2 cellular contexts compared by ENCODE assay signal in the genomic region with DNA sequence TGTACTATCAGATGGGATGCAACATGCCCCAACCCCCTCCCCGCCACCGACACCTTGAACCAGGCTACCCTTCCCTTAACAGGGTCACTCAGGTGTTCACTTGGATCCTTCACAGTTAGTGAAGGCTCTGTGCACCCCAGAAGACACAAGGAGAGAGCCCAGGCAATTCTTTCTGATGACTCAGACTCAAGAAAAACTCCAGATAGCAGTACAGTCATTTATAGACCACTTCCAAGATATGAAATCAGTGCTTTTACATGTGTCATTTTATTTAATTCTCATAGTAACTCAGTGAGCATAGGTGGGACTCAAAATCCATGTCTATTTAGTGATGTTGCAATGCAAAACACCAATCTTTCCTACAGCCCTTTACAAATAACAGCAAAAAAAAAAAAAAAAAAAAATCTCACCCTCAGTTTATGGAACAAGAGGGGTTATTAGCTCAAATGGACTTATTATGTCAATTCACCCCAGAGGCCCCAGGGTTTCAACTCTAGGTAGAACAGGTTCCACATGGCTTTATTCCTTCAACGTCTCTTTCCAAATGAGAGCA.
TF ChIP-seq lines count a peak whose summit lies in the region.

No MANE protein-coding gene starts in this region.

TF ChIP-seq in HEK293, 187 proteins besides CTCF, POLR2A, EP300 and RAD21 (continued from another document and continues in another):
- TF ChIP-seq ZNF654 (tag by site-specific recombination; IDR thresholded peaks at IDR 0.05; ENCODE audit: low read depth), result no peak
- no peak for TF ChIP-seq ZNF571 (tag by site-specific recombination; IDR thresholded peaks at IDR 0.05)
- no peak for TF ChIP-seq ZSCAN30 (tag by site-specific recombination; IDR thresholded peaks at IDR 0.05)
- TF ChIP-seq ZNF184 (tag by site-specific recombination; IDR thresholded peaks at IDR 0.05), result no peak
- TF ChIP-seq, protein P1, sequence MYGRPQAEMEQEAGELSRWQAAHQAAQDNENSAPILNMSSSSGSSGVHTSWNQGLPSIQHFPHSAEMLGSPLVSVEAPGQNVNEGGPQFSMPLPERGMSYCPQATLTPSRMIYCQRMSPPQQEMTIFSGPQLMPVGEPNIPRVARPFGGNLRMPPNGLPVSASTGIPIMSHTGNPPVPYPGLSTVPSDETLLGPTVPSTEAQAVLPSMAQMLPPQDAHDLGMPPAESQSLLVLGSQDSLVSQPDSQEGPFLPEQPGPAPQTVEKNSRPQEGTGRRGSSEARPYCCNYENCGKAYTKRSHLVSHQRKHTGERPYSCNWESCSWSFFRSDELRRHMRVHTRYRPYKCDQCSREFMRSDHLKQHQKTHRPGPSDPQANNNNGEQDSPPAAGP (tag by site-specific recombination; IDR thresholded peaks at IDR 0.05), result no peak
- TF ChIP-seq, protein P2, sequence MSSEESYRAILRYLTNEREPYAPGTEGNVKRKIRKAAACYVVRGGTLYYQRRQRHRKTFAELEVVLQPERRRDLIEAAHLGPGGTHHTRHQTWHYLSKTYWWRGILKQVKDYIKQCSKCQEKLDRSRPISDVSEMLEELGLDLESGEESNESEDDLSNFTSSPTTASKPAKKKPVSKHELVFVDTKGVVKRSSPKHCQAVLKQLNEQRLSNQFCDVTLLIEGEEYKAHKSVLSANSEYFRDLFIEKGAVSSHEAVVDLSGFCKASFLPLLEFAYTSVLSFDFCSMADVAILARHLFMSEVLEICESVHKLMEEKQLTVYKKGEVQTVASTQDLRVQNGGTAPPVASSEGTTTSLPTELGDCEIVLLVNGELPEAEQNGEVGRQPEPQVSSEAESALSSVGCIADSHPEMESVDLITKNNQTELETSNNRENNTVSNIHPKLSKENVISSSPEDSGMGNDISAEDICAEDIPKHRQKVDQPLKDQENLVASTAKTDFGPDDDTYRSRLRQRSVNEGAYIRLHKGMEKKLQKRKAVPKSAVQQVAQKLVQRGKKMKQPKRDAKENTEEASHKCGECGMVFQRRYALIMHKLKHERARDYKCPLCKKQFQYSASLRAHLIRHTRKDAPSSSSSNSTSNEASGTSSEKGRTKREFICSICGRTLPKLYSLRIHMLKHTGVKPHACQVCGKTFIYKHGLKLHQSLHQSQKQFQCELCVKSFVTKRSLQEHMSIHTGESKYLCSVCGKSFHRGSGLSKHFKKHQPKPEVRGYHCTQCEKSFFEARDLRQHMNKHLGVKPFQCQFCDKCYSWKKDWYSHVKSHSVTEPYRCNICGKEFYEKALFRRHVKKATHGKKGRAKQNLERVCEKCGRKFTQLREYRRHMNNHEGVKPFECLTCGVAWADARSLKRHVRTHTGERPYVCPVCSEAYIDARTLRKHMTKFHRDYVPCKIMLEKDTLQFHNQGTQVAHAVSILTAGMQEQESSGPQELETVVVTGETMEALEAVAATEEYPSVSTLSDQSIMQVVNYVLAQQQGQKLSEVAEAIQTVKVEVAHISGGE (tag by site-specific recombination; conservative IDR thresholded peaks at IDR 0.05; ENCODE audit: low read depth), result no peak
- TF ChIP-seq, protein P3, sequence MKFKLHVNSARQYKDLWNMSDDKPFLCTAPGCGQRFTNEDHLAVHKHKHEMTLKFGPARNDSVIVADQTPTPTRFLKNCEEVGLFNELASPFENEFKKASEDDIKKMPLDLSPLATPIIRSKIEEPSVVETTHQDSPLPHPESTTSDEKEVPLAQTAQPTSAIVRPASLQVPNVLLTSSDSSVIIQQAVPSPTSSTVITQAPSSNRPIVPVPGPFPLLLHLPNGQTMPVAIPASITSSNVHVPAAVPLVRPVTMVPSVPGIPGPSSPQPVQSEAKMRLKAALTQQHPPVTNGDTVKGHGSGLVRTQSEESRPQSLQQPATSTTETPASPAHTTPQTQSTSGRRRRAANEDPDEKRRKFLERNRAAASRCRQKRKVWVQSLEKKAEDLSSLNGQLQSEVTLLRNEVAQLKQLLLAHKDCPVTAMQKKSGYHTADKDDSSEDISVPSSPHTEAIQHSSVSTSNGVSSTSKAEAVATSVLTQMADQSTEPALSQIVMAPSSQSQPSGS (tag by site-specific recombination; IDR thresholded peaks at IDR 0.05; ENCODE audit: low read depth), result no peak
- TF ChIP-seq ZNF133 (tag by site-specific recombination; IDR thresholded peaks at IDR 0.05), result no peak
- TF ChIP-seq, protein P4, sequence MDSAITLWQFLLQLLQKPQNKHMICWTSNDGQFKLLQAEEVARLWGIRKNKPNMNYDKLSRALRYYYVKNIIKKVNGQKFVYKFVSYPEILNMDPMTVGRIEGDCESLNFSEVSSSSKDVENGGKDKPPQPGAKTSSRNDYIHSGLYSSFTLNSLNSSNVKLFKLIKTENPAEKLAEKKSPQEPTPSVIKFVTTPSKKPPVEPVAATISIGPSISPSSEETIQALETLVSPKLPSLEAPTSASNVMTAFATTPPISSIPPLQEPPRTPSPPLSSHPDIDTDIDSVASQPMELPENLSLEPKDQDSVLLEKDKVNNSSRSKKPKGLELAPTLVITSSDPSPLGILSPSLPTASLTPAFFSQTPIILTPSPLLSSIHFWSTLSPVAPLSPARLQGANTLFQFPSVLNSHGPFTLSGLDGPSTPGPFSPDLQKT (IDR thresholded peaks at IDR 0.05; ENCODE audit: borderline replicate concordance, low read depth, low read length), result no peak
- no peak for TF ChIP-seq ZNF37A (tag by site-specific recombination; IDR thresholded peaks at IDR 0.05)
- no peak for TF ChIP-seq ZNF423 (tag by site-specific recombination; IDR thresholded peaks at IDR 0.05)
- no peak for TF ChIP-seq SCRT2 (tag by site-specific recombination; IDR thresholded peaks at IDR 0.05)
- no peak for TF ChIP-seq ZNF529 (tag by site-specific recombination; IDR thresholded peaks at IDR 0.05; ENCODE audit: insufficient replicate concordance)
- TF ChIP-seq ZNF121 (tag by site-specific recombination; IDR thresholded peaks at IDR 0.05), result no peak
- TF ChIP-seq ZNF132 (tag by site-specific recombination; IDR thresholded peaks at IDR 0.05; ENCODE audit: borderline replicate concordance), result no peak
- TF ChIP-seq ZFP69B (tag by site-specific recombination; IDR thresholded peaks at IDR 0.05), result no peak
- TF ChIP-seq GFI1B (tag by site-specific recombination; IDR thresholded peaks at IDR 0.05), result peak; percentile 68; the same call in 1 of the 2 replicates
- TF ChIP-seq ZNF274 (IDR thresholded peaks at IDR 0.05; ENCODE audit: low read length), result no peak
- no peak for TF ChIP-seq ZNF274 (tag by site-specific recombination; IDR thresholded peaks at IDR 0.05; ENCODE audit: borderline replicate concordance)
- 0 out of 2 replicates have a peak, but pooled peaks have one; percentile 39 for TF ChIP-seq ZEB2 (tag by site-specific recombination; IDR thresholded peaks at IDR 0.05)
- TF ChIP-seq ZNF302 (tag by site-specific recombination; IDR thresholded peaks at IDR 0.05; ENCODE audit: low read depth), result no peak
- TF ChIP-seq, protein P5, sequence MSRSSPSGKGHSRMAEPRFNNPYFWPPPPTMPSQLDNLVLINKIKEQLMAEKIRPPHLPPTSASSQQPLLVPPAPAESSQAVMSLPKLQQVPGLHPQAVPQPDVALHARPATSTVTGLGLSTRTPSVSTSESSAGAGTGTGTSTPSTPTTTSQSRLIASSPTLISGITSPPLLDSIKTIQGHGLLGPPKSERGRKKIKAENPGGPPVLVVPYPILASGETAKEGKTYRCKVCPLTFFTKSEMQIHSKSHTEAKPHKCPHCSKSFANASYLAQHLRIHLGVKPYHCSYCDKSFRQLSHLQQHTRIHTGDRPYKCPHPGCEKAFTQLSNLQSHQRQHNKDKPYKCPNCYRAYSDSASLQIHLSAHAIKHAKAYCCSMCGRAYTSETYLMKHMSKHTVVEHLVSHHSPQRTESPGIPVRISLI (tag by site-specific recombination; IDR thresholded peaks at IDR 0.05), result peak; percentile 87
- TF ChIP-seq YY1 (tag by site-specific recombination; IDR thresholded peaks at IDR 0.05), result no peak
- TF ChIP-seq ZXDB (tag by site-specific recombination; IDR thresholded peaks at IDR 0.05), result no peak
- no peak for TF ChIP-seq ZBTB20 (tag by site-specific recombination; IDR thresholded peaks at IDR 0.05)

TF ChIP-seq in SK-N-SH, 30 proteins besides CTCF, POLR2A, EP300 and RAD21 (continued from another document):
- TF ChIP-seq, protein P6, sequence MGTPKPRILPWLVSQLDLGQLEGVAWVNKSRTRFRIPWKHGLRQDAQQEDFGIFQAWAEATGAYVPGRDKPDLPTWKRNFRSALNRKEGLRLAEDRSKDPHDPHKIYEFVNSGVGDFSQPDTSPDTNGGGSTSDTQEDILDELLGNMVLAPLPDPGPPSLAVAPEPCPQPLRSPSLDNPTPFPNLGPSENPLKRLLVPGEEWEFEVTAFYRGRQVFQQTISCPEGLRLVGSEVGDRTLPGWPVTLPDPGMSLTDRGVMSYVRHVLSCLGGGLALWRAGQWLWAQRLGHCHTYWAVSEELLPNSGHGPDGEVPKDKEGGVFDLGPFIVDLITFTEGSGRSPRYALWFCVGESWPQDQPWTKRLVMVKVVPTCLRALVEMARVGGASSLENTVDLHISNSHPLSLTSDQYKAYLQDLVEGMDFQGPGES (IDR thresholded peaks at IDR 0.05; ENCODE audit: low read depth, low read length), result no peak
- TF ChIP-seq RCOR1 (IDR thresholded peaks at IDR 0.05; ENCODE audit: low read length), result no peak
- no peak for TF ChIP-seq CHD2 (IDR thresholded peaks at IDR 0.05; ENCODE audit: low read length, partially characterized antibody)
- TF ChIP-seq ELF1 (IDR thresholded peaks at IDR 0.05), result no peak
- TF ChIP-seq FOXM1 (IDR thresholded peaks at IDR 0.05; ENCODE audit: low read depth), result no peak
- TF ChIP-seq SMC3 (IDR thresholded peaks at IDR 0.05; ENCODE audit: low read depth, low read length), result no peak
- TF ChIP-seq, protein P7, sequence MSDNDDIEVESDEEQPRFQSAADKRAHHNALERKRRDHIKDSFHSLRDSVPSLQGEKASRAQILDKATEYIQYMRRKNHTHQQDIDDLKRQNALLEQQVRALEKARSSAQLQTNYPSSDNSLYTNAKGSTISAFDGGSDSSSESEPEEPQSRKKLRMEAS (IDR thresholded peaks at IDR 0.05; ENCODE audit: low read depth), result no peak
- TF ChIP-seq NRF1 (IDR thresholded peaks at IDR 0.05; ENCODE audit: low read depth, low read length), result no peak
- TF ChIP-seq GABPA (IDR thresholded peaks at IDR 0.05; ENCODE audit: low read depth), result no peak
- TF ChIP-seq, protein P8, sequence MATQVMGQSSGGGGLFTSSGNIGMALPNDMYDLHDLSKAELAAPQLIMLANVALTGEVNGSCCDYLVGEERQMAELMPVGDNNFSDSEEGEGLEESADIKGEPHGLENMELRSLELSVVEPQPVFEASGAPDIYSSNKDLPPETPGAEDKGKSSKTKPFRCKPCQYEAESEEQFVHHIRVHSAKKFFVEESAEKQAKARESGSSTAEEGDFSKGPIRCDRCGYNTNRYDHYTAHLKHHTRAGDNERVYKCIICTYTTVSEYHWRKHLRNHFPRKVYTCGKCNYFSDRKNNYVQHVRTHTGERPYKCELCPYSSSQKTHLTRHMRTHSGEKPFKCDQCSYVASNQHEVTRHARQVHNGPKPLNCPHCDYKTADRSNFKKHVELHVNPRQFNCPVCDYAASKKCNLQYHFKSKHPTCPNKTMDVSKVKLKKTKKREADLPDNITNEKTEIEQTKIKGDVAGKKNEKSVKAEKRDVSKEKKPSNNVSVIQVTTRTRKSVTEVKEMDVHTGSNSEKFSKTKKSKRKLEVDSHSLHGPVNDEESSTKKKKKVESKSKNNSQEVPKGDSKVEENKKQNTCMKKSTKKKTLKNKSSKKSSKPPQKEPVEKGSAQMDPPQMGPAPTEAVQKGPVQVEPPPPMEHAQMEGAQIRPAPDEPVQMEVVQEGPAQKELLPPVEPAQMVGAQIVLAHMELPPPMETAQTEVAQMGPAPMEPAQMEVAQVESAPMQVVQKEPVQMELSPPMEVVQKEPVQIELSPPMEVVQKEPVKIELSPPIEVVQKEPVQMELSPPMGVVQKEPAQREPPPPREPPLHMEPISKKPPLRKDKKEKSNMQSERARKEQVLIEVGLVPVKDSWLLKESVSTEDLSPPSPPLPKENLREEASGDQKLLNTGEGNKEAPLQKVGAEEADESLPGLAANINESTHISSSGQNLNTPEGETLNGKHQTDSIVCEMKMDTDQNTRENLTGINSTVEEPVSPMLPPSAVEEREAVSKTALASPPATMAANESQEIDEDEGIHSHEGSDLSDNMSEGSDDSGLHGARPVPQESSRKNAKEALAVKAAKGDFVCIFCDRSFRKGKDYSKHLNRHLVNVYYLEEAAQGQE (IDR thresholded peaks at IDR 0.05; ENCODE audit: low read depth, low read length), result no peak
- TF ChIP-seq, protein P9, sequence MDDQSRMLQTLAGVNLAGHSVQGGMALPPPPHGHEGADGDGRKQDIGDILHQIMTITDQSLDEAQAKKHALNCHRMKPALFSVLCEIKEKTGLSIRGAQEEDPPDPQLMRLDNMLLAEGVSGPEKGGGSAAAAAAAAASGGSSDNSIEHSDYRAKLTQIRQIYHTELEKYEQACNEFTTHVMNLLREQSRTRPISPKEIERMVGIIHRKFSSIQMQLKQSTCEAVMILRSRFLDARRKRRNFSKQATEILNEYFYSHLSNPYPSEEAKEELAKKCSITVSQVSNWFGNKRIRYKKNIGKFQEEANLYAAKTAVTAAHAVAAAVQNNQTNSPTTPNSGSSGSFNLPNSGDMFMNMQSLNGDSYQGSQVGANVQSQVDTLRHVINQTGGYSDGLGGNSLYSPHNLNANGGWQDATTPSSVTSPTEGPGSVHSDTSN (IDR thresholded peaks at IDR 0.05), result peak; percentile 82
- TF ChIP-seq NFIC (IDR thresholded peaks at IDR 0.05; ENCODE audit: borderline replicate concordance), result peak; percentile 67; the same call in 1 of the 2 replicates
- TF ChIP-seq, protein P10, sequence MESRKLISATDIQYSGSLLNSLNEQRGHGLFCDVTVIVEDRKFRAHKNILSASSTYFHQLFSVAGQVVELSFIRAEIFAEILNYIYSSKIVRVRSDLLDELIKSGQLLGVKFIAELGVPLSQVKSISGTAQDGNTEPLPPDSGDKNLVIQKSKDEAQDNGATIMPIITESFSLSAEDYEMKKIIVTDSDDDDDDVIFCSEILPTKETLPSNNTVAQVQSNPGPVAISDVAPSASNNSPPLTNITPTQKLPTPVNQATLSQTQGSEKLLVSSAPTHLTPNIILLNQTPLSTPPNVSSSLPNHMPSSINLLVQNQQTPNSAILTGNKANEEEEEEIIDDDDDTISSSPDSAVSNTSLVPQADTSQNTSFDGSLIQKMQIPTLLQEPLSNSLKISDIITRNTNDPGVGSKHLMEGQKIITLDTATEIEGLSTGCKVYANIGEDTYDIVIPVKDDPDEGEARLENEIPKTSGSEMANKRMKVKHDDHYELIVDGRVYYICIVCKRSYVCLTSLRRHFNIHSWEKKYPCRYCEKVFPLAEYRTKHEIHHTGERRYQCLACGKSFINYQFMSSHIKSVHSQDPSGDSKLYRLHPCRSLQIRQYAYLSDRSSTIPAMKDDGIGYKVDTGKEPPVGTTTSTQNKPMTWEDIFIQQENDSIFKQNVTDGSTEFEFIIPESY (IDR thresholded peaks at IDR 0.05; ENCODE audit: borderline replicate concordance, low read depth), result 0 out of 2 replicates have a peak, but pooled peaks have one; percentile 20
TF ChIP-seq in SK-N-SH: peak in this region for 10.
